1 cellular context compared by ENCODE assay signal in the genomic region with DNA sequence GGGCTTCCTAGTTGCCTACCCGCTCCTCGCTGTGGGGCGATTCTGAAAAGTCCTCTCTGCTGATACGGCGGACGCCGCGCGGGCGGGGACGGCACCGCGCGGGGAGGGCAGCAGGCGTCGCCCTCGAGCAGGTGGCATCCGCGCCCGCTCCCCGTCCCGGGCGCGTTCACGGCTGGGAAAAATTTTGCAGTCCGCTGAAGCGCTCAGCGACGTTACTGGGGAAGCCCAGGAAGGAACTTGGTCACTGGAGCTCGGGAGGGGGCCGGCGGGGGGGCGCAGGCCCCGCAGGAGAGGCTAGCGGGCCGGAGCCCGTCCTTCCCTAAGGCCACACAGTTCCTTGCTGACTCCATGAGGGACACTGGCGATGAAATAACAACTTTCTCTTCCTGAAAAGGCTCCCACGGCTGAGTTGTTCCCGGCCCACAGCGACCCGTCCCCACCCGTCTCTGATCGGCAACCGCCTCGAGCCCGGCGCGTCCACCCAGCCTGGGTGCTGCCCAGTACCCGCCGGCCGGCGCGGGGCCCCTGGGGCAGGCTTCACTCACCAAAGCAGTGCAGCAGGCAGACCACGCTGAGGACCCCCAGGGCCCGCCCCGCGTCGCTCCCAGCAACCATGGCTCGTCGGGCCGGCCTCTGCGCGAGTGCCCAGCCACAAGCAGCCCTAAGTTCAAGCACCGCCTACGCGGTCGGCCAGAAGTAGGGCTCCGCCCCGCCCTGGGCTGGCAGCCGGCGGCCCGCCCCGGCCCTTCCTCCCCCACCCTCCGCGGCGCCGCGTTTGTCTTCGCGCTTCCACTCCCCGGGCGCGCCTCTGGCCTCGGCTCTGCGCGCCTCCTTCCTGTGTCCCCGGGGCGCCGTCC.
TF ChIP-seq lines count a peak whose summit lies in the region.

A gene with protein sequence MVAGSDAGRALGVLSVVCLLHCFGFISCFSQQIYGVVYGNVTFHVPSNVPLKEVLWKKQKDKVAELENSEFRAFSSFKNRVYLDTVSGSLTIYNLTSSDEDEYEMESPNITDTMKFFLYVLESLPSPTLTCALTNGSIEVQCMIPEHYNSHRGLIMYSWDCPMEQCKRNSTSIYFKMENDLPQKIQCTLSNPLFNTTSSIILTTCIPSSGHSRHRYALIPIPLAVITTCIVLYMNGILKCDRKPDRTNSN (minus strand): TSS at position 669 of the 857 bp plus-strand sequence. CDS start 54 bp downstream, at position 615.

TF ChIP-seq in K562, 482 proteins besides CTCF, POLR2A, EP300 and RAD21 (continued from another document and continues in another):
- TF ChIP-seq, protein P1, sequence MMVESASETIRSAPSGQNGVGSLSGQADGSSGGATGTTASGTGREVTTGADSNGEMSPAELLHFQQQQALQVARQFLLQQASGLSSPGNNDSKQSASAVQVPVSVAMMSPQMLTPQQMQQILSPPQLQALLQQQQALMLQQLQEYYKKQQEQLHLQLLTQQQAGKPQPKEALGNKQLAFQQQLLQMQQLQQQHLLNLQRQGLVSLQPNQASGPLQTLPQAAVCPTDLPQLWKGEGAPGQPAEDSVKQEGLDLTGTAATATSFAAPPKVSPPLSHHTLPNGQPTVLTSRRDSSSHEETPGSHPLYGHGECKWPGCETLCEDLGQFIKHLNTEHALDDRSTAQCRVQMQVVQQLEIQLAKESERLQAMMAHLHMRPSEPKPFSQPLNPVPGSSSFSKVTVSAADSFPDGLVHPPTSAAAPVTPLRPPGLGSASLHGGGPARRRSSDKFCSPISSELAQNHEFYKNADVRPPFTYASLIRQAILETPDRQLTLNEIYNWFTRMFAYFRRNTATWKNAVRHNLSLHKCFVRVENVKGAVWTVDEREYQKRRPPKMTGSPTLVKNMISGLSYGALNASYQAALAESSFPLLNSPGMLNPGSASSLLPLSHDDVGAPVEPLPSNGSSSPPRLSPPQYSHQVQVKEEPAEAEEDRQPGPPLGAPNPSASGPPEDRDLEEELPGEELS (CRISPR knock-in tag; IDR thresholded peaks at IDR 0.05; ENCODE audit: borderline replicate concordance), result no peak; the same call in 1 of the 2 replicates
- TF ChIP-seq ZNF311 (CRISPR knock-in tag; IDR thresholded peaks at IDR 0.05), result no peak
- TF ChIP-seq FOXK1 (CRISPR knock-in tag; IDR thresholded peaks at IDR 0.05; ENCODE audit: borderline replicate concordance), result 0 out of 2 replicates have a peak, but pooled peaks have one; percentile 20
- TF ChIP-seq, protein P2, sequence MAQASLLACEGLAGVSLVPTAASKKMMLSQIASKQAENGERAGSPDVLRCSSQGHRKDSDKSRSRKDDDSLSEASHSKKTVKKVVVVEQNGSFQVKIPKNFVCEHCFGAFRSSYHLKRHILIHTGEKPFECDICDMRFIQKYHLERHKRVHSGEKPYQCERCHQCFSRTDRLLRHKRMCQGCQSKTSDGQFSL (CRISPR knock-in tag; IDR thresholded peaks at IDR 0.05), result peak; percentile 16; the same call in 1 of the 2 replicates
- TF ChIP-seq, protein P2 (tag; IDR thresholded peaks at IDR 0.05), result peak in 1 of 2 experiments; percentile 30; a peak in 1 of 4 replicates
- TF ChIP-seq, protein P3, sequence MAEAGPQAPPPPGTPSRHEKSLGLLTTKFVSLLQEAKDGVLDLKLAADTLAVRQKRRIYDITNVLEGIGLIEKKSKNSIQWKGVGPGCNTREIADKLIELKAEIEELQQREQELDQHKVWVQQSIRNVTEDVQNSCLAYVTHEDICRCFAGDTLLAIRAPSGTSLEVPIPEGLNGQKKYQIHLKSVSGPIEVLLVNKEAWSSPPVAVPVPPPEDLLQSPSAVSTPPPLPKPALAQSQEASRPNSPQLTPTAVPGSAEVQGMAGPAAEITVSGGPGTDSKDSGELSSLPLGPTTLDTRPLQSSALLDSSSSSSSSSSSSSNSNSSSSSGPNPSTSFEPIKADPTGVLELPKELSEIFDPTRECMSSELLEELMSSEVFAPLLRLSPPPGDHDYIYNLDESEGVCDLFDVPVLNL (CRISPR knock-in tag; IDR thresholded peaks at IDR 0.05; ENCODE audit: low read depth), result peak; percentile 34; the same call in 1 of the 2 replicates
- TF ChIP-seq TAF1 (IDR thresholded peaks at IDR 0.05; ENCODE audit: control insufficient read depth, extremely low read depth, insufficient read depth, low read length, severe bottlenecking), result peak; percentile 84
- peak; percentile 97 for TF ChIP-seq L3MBTL2 (IDR thresholded peaks at IDR 0.05)
- peak; percentile 77; the same call in 1 of the 2 replicates for TF ChIP-seq ARID2 (IDR thresholded peaks at IDR 0.05)
- TF ChIP-seq HSF4 (CRISPR knock-in tag; IDR thresholded peaks at IDR 0.05; ENCODE audit: borderline replicate concordance), result no peak
- TF ChIP-seq NCOA1 (IDR thresholded peaks at IDR 0.05; ENCODE audit: low read depth), result 0 out of 2 replicates have a peak, but pooled peaks have one; percentile 9
- TF ChIP-seq ETV5 (CRISPR knock-in tag; IDR thresholded peaks at IDR 0.05; ENCODE audit: low read depth), result peak; percentile 51
- peak; percentile 66 to 80 for TF ChIP-seq MAZ (CRISPR knock-in tag; conservative IDR thresholded peaks at IDR 0.05 in 1 of 2, IDR thresholded peaks at IDR 0.05 in 1 of 2)
- 0 out of 2 replicates have a peak, but pooled peaks have one; percentile 51 for TF ChIP-seq RBM34 (IDR thresholded peaks at IDR 0.05; ENCODE audit: borderline replicate concordance, insufficient read depth, low read length)
- no peak for TF ChIP-seq SP2 (IDR thresholded peaks at IDR 0.05; ENCODE audit: extremely low read depth, low read depth, low read length, poor library complexity, severe bottlenecking)
- peak; percentile 17; the same call in 1 of the 2 replicates for TF ChIP-seq ZNF76 (CRISPR knock-in tag; IDR thresholded peaks at IDR 0.05; ENCODE audit: borderline replicate concordance)
- TF ChIP-seq, protein P4, sequence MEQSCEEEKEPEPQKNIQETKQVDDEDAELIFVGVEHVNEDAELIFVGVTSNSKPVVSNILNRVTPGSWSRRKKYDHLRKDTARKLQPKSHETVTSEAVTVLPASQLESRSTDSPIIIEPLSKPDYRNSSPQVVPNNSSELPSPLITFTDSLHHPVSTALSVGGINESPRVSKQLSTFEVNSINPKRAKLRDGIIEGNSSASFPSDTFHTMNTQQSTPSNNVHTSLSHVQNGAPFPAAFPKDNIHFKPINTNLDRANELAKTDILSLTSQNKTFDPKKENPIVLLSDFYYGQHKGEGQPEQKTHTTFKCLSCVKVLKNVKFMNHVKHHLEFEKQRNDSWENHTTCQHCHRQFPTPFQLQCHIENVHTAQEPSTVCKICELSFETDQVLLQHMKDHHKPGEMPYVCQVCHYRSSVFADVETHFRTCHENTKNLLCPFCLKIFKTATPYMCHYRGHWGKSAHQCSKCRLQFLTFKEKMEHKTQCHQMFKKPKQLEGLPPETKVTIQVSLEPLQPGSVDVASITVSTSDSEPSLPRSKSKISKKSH (CRISPR knock-in tag; IDR thresholded peaks at IDR 0.05), result no peak
- no peak for TF ChIP-seq ZNF445 (CRISPR knock-in tag; IDR thresholded peaks at IDR 0.05; ENCODE audit: low read depth)
- TF ChIP-seq ZNF384 (IDR thresholded peaks at IDR 0.05; ENCODE audit: low read depth, low read length), result 0 out of 2 replicates have a peak, but pooled peaks have one; percentile 19
- no peak for TF ChIP-seq CREBBP (IDR thresholded peaks at IDR 0.05; ENCODE audit: low read depth, low read length)
- peak; percentile 70 for TF ChIP-seq MYC (IDR thresholded peaks at IDR 0.05; ENCODE audit: low read depth, low read length)
- no peak for TF ChIP-seq MYC (CRISPR knock-in tag; IDR thresholded peaks at IDR 0.05; ENCODE audit: borderline replicate concordance, low read depth)
- TF ChIP-seq TARDBP (IDR thresholded peaks at IDR 0.05), result 0 out of 2 replicates have a peak, but pooled peaks have one; percentile 17
- TF ChIP-seq STAT5A (IDR thresholded peaks at IDR 0.05; ENCODE audit: borderline replicate concordance, low read length), result no peak
- peak; percentile 9; the same call in 1 of the 2 replicates for TF ChIP-seq ZBTB17 (CRISPR knock-in tag; IDR thresholded peaks at IDR 0.05)
- TF ChIP-seq, protein P5, sequence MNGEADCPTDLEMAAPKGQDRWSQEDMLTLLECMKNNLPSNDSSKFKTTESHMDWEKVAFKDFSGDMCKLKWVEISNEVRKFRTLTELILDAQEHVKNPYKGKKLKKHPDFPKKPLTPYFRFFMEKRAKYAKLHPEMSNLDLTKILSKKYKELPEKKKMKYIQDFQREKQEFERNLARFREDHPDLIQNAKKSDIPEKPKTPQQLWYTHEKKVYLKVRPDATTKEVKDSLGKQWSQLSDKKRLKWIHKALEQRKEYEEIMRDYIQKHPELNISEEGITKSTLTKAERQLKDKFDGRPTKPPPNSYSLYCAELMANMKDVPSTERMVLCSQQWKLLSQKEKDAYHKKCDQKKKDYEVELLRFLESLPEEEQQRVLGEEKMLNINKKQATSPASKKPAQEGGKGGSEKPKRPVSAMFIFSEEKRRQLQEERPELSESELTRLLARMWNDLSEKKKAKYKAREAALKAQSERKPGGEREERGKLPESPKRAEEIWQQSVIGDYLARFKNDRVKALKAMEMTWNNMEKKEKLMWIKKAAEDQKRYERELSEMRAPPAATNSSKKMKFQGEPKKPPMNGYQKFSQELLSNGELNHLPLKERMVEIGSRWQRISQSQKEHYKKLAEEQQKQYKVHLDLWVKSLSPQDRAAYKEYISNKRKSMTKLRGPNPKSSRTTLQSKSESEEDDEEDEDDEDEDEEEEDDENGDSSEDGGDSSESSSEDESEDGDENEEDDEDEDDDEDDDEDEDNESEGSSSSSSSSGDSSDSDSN (IDR thresholded peaks at IDR 0.05; ENCODE audit: borderline replicate concordance in 1 of 2, low read depth in 2 of 2, low read length in 2 of 2), result peak; percentile 52 to 69; a peak in 1 of 4 replicates
- TF ChIP-seq, protein P6, sequence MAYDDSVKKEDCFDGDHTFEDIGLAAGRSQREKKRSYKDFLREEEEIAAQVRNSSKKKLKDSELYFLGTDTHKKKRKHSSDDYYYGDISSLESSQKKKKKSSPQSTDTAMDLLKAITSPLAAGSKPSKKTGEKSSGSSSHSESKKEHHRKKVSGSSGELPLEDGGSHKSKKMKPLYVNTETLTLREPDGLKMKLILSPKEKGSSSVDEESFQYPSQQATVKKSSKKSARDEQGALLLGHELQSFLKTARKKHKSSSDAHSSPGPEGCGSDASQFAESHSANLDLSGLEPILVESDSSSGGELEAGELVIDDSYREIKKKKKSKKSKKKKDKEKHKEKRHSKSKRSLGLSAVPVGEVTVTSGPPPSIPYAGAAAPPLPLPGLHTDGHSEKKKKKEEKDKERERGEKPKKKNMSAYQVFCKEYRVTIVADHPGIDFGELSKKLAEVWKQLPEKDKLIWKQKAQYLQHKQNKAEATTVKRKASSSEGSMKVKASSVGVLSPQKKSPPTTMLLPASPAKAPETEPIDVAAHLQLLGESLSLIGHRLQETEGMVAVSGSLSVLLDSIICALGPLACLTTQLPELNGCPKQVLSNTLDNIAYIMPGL (CRISPR knock-in tag; IDR thresholded peaks at IDR 0.05), result peak; percentile 73
- no peak for TF ChIP-seq SAFB2 (IDR thresholded peaks at IDR 0.05; ENCODE audit: borderline replicate concordance, low read depth, low read length, severe bottlenecking)
- TF ChIP-seq, protein P7, sequence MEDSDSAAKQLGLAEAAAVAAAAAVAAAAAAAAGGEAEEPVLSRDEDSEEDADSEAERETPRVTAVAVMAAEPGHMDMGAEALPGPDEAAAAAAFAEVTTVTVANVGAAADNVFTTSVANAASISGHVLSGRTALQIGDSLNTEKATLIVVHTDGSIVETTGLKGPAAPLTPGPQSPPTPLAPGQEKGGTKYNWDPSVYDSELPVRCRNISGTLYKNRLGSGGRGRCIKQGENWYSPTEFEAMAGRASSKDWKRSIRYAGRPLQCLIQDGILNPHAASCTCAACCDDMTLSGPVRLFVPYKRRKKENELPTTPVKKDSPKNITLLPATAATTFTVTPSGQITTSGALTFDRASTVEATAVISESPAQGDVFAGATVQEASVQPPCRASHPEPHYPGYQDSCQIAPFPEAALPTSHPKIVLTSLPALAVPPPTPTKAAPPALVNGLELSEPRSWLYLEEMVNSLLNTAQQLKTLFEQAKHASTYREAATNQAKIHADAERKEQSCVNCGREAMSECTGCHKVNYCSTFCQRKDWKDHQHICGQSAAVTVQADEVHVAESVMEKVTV (CRISPR knock-in tag; IDR thresholded peaks at IDR 0.05), result peak; percentile 28; the same call in 1 of the 2 replicates
- TF ChIP-seq TCFL5 (CRISPR knock-in tag; conservative IDR thresholded peaks at IDR 0.05), result no peak
- TF ChIP-seq SAFB (IDR thresholded peaks at IDR 0.05; ENCODE audit: borderline replicate concordance, low read depth, low read length), result peak; percentile 57; the same call in 1 of the 2 replicates
- TF ChIP-seq, protein P8, sequence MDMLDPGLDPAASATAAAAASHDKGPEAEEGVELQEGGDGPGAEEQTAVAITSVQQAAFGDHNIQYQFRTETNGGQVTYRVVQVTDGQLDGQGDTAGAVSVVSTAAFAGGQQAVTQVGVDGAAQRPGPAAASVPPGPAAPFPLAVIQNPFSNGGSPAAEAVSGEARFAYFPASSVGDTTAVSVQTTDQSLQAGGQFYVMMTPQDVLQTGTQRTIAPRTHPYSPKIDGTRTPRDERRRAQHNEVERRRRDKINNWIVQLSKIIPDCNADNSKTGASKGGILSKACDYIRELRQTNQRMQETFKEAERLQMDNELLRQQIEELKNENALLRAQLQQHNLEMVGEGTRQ (CRISPR knock-in tag; IDR thresholded peaks at IDR 0.05), result no peak
- TF ChIP-seq SMAD4 (CRISPR knock-in tag; conservative IDR thresholded peaks at IDR 0.05), result peak; percentile 77; the same call in 1 of the 2 replicates
- TF ChIP-seq XRCC5 (IDR thresholded peaks at IDR 0.05; ENCODE audit: low read depth, low read length), result no peak
- peak; percentile 17; the same call in 1 of the 2 replicates for TF ChIP-seq DPF2 (IDR thresholded peaks at IDR 0.05)
- TF ChIP-seq E2F3 (CRISPR knock-in tag; IDR thresholded peaks at IDR 0.05), result peak; percentile 49; the same call in 1 of the 2 replicates
- 0 out of 2 replicates have a peak, but pooled peaks have one; percentile 5 for TF ChIP-seq BCOR (IDR thresholded peaks at IDR 0.05)
- 0 out of 2 replicates have a peak, but pooled peaks have one; percentile 27 for TF ChIP-seq ZNF282 (CRISPR knock-in tag; IDR thresholded peaks at IDR 0.05)
- TF ChIP-seq KAT7 (CRISPR knock-in tag; IDR thresholded peaks at IDR 0.05; ENCODE audit: borderline replicate concordance), result 0 out of 2 replicates have a peak, but pooled peaks have one; percentile 27
- TF ChIP-seq ETV6 (IDR thresholded peaks at IDR 0.05; ENCODE audit: borderline replicate concordance in 1 of 2, low read depth in 2 of 2, low read length in 1 of 2), result no peak
- TF ChIP-seq ETV6 (CRISPR knock-in tag; IDR thresholded peaks at IDR 0.05; ENCODE audit: borderline replicate concordance), result no peak
- TF ChIP-seq, protein P9, sequence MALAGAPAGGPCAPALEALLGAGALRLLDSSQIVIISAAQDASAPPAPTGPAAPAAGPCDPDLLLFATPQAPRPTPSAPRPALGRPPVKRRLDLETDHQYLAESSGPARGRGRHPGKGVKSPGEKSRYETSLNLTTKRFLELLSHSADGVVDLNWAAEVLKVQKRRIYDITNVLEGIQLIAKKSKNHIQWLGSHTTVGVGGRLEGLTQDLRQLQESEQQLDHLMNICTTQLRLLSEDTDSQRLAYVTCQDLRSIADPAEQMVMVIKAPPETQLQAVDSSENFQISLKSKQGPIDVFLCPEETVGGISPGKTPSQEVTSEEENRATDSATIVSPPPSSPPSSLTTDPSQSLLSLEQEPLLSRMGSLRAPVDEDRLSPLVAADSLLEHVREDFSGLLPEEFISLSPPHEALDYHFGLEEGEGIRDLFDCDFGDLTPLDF (CRISPR knock-in tag; IDR thresholded peaks at IDR 0.05), result no peak
- peak; percentile 45 for TF ChIP-seq FIP1L1 (IDR thresholded peaks at IDR 0.05; ENCODE audit: low read depth, low read length, poor library complexity, severe bottlenecking)
- TF ChIP-seq DIDO1 (tag; IDR thresholded peaks at IDR 0.05; ENCODE audit: low read depth), result no peak
- TF ChIP-seq RBFOX2 (IDR thresholded peaks at IDR 0.05; ENCODE audit: low read depth, low read length), result peak; percentile 94
